14 cellular contexts compared by ENCODE assay signal in genomic region chr2:130576209-130576784, GRCh38. TPM values are rescaled to one million over a fixed set of nuclear protein-coding genes. Genes with fewer than 3 reads are reported as not detected.
"Had no signal": no experiment of that assay in that cellular context is flagged by ENCODE, and none has a peak within 500 bp of the region (broad histone marks: within the 10 kb centered on the region; RNA-seq: fewer than 3 reads in every experiment).

No MANE protein-coding gene starts in this region.

RNA-seq across cellular contexts. Expression of gene CFC1, which starts 23.1 kb away (rescaled TPM):
- total RNA-seq: breast epithelium, esophagus squamous epithelium, kidney, liver, mononuclear cell, psoas muscle, renal cortical epithelial cell, smooth muscle cell had no signal
- polyA plus RNA-seq: liver, psoas muscle, smooth muscle cell had no signal

RNA-seq across cellular contexts. Expression of gene POTEJ, which starts 34.9 kb away (rescaled TPM):
- total RNA-seq: breast epithelium, endodermal cell, esophagus squamous epithelium, kidney, liver, mononuclear cell, psoas muscle, renal cortical epithelial cell, smooth muscle cell had no signal
- polyA plus RNA-seq: hepatocyte, liver, lung, ovary, psoas muscle, smooth muscle cell had no signal

RNA-seq across cellular contexts. Expression of gene CFC1B, which starts 55.3 kb away (rescaled TPM):
- total RNA-seq: breast epithelium, cerebellum, endodermal cell, esophagus squamous epithelium, hepatocyte, kidney, liver, mononuclear cell, psoas muscle, renal cortical epithelial cell, smooth muscle cell, testis had no signal
- polyA plus RNA-seq: hepatocyte, liver, lung, ovary, psoas muscle, smooth muscle cell had no signal
